12 cellular contexts compared by ENCODE assay signal in genomic region chr1:13730301-13730700, GRCh38. TPM values are rescaled to one million over a fixed set of nuclear protein-coding genes. Genes with fewer than 3 reads are reported as not detected.
DNase-seq lines count a peak whose midpoint lies in the region; ATAC-seq and TF ChIP-seq lines count a peak whose summit lies in the region.
"Had no signal": no experiment of that assay in that cellular context is flagged by ENCODE, and none has a peak within 500 bp of the region (broad histone marks: within the 10 kb centered on the region; RNA-seq: fewer than 3 reads in every experiment).

No MANE protein-coding gene starts in this region.

- no peaks in the 10 kb centered on the region for H3K27me3 Mint-ChIP-seq in CD4-positive, alpha-beta T cell
- no peaks in the 10 kb centered on the region for H3K27me3 Mint-ChIP-seq in T-cell
- H3K27me3 Mint-ChIP-seq in memory B cell = no peaks in the 10 kb centered on the region

- peaks cover 13% of the 10 kb centered on the region for H3K36me3 Mint-ChIP-seq in CD4-positive, alpha-beta T cell (ENCODE audit: low read depth)
- H3K36me3 Mint-ChIP-seq in T-cell (no peaks in the 10 kb centered on the region), memory B cell (peaks cover 2% of the 10 kb centered on the region)

- no peaks in the 10 kb centered on the region for H3K27me3 ChIP-seq in CD4-positive, alpha-beta T cell (ENCODE audit: control insufficient read depth, insufficient read depth, low read length)

- POLR2A ChIA-PET in CD4-positive, alpha-beta T cell (lab: Charles Lee) = interaction anchor here (0.6 to 10.5 kb wide), 11 partner anchors 11 to 34 kb away, joined by 3 to 171 read pairs (median 5); partner anchors contain the start of gene PRDM2
- POLR2A ChIA-PET in T-cell (lab: Charles Lee) = interaction anchor here (0.6 to 3.3 kb wide), 13 partner anchors 8 to 1682 kb away, joined by 3 to 46 read pairs (median 5); no protein-coding TSS in a partner anchor

- H3K27ac Mint-ChIP-seq in CD4-positive, alpha-beta T cell = peak overlapping the region; percentile 98
- H3K27ac Mint-ChIP-seq in T-cell (peak overlapping the region; percentile 96 to 99), memory B cell (peak overlapping the region; percentile 100)
- H3K27ac Mint-ChIP-seq: GM23338 had no signal

- DNase-seq in CD4-positive, alpha-beta T cell = peak in 1 of 10 experiments; percentile 25
- peak in 4 of 34 experiments; percentile 5 to 30 (median 20) for DNase-seq in T-cell
- DNase-seq in memory B cell (ENCODE audit: low spot score in 2 of 2) = no peak
- no peak for DNase-seq in dedifferentiated amniotic fluid mesenchymal stem cell (ENCODE audit: extremely low spot score)
- no peak for DNase-seq in NCI-H146 (lab: John Stamatoyannopoulos, UW)
- DNase-seq: mesendoderm, NCI-H2107, SHP77 had no signal

- ATAC-seq in CD4-positive, alpha-beta T cell (ENCODE audit: poor library complexity) = no peak
- peak; percentile 1 for ATAC-seq in GM21526 (IDR thresholded peaks at IDR 0.05; ENCODE audit: low FRiP score, unreplicated experiment)
- ATAC-seq in T-cell (replicated peaks in 1 of 4) = no peak
- peak; percentile 0 for ATAC-seq in memory B cell (ENCODE audit: low read depth)
- no peak for ATAC-seq in HG03460 (IDR thresholded peaks at IDR 0.05; ENCODE audit: unreplicated experiment)
- ATAC-seq in GM21360 (IDR thresholded peaks at IDR 0.05; ENCODE audit: unreplicated experiment) = no peak
- ATAC-seq: GM23338 had no signal

- no peak for TF ChIP-seq CTCF in CD4-positive, alpha-beta T cell (IDR thresholded peaks at IDR 0.05)

- peak overlapping the region; percentile 94 for H3K27ac ChIP-seq in CD4-positive, alpha-beta T cell (ENCODE audit: low read depth, low read length)

- CTCF ChIA-PET in CD4-positive, alpha-beta T cell (lab: Charles Lee) = interaction anchor here (0.7 to 3.0 kb wide), 9 partner anchors 11 to 67 kb away, joined by 3 to 17 read pairs (median 4); no protein-coding TSS in a partner anchor
- CTCF ChIA-PET in T-cell (lab: Charles Lee) = interaction anchor here in 1 of 2 donors (0.6 to 2.3 kb wide), 9 partner anchors 11 to 77 kb away, joined by 3 to 17 read pairs (median 4); no protein-coding TSS in a partner anchor

- H3K4me1 Mint-ChIP-seq in CD4-positive, alpha-beta T cell (ENCODE audit: low read depth) = peaks cover 88% of the 10 kb centered on the region
- H3K4me1 Mint-ChIP-seq in T-cell = peaks cover 87 to 91% (median 90%) of the 10 kb centered on the region in 3 donors
- peaks cover 65% of the 10 kb centered on the region for H3K4me1 Mint-ChIP-seq in memory B cell
- H3K4me1 Mint-ChIP-seq: GM23338 had no signal

- peak overlapping the region; percentile 84 for H3K4me3 Mint-ChIP-seq in CD4-positive, alpha-beta T cell
- H3K4me3 Mint-ChIP-seq in T-cell (peak overlapping the region; percentile 67 to 79 (median 78)), memory B cell (peak overlapping the region; percentile 68)
- H3K4me3 Mint-ChIP-seq: GM23338 had no signal

- H3K9me3 ChIP-seq in CD4-positive, alpha-beta T cell (ENCODE audit: control insufficient read depth, low read length) = no peaks in the 10 kb centered on the region

- no peaks in the 10 kb centered on the region for H3K9me3 Mint-ChIP-seq in CD4-positive, alpha-beta T cell
- no peaks in the 10 kb centered on the region for H3K9me3 Mint-ChIP-seq in T-cell
- H3K9me3 Mint-ChIP-seq in memory B cell = no peaks in the 10 kb centered on the region
- H3K9me3 Mint-ChIP-seq: GM23338 had no signal

- intact Hi-C loops in CD4-positive, alpha-beta T cell (cut with DNase I, micrococcal nuclease) = loop anchor here in 1 of 2 experiments (1.0 to 10.0 kb wide), 3 partner anchors 28 to 65 kb away; no protein-coding TSS in a partner anchor

RNA-seq across cellular contexts. Expression of gene PRDM2, which starts 30.3 kb away (rescaled TPM):
- 100 to 1,000 TPM; 136 to 140 TPM for total RNA-seq in CD4-positive, alpha-beta T cell
- 100 to 1,000 TPM in 2 of 5 donors, 10 to 100 TPM in 3; 93.3 to 162 (median 99.4) TPM for total RNA-seq in T-cell

Comparison
In these comparisons a context has a peak if more than half of its experiments do, and no peak if none do; other contexts are left out.
1. ATAC-seq: peak in GM21526 (single experiment) and memory B cell (single experiment); none in CD4-positive, alpha-beta T cell (single experiment), T-cell (0 of 4), HG03460 (single experiment) and GM21360 (single experiment).
2. Peak in every context shown above with its lines, with median percentiles within 50 percentile points of each other: H3K27ac Mint-ChIP-seq and H3K4me3 Mint-ChIP-seq.